ENCODE assay signal across 8 cellular contexts in genomic region chr19:55546822-55547614, GRCh38. TPM values are rescaled to one million over a fixed set of nuclear protein-coding genes. Genes with fewer than 3 reads are reported as not detected.
DNase-seq lines count a peak whose midpoint lies in the region; ATAC-seq and TF ChIP-seq lines count a peak whose summit lies in the region.

No MANE protein-coding gene starts in this region.

- no peak for DNase-seq in HCT116 (ENCODE audit: low read depth, low spot score)
- peak; percentile 70 to 94 for DNase-seq in ascending aorta (ENCODE audit: low spot score in 2 of 2)
- DNase-seq in iPS-NIHi11 (ENCODE audit: low spot score): peak; percentile 33
- peak; percentile 25 for DNase-seq in testis
- DNase-seq in GM13977 (ENCODE audit: low spot score): no peak
- DNase-seq in stimulated activated CD4-positive, alpha-beta T cell treated with anti-CD3 and anti-CD28 coated beads, Interleukin-1b, Interleukin-23, amount 100 ng/mL, for 48 hours: no peak
- no peak for DNase-seq in NCI-H1105 (lab: John Stamatoyannopoulos, UW)

- H3K27me3 ChIP-seq in HCT116 (ENCODE audit: insufficient read depth, low read length) (no peaks in the 10 kb centered on the region), ascending aorta (no peaks in the 10 kb centered on the region), testis (no peaks in the 10 kb centered on the region)

- CTCF ChIA-PET in HCT116 (lab: Charles Lee): interaction anchor here (1.8 kb wide), 1 partner anchor 52 kb away, joined by 4 read pairs; the partner anchor contains the start of gene FIZ1

- peak overlapping the region; percentile 87 for H3K4me2 ChIP-seq in HCT116 (ENCODE audit: low read length)

- TF ChIP-seq RAD21 in HCT116 (IDR thresholded peaks at IDR 0.05; ENCODE audit: low read depth): no peak

- TF ChIP-seq CTCF in HCT116 (IDR thresholded peaks at IDR 0.05 in 2 of 3, conservative IDR thresholded peaks at IDR 0.05 in 1 of 3; ENCODE audit: borderline replicate concordance in 1 of 3, insufficient read depth in 1 of 3, low read depth in 2 of 3, low read length in 2 of 3): no peak
- TF ChIP-seq CTCF in ascending aorta (IDR thresholded peaks at IDR 0.05): no peak
- TF ChIP-seq CTCF in testis (IDR thresholded peaks at IDR 0.05): no peak
- TF ChIP-seq CTCF in GM13977 (IDR thresholded peaks at IDR 0.05; ENCODE audit: extremely low read depth, insufficient read depth, missing control alignments): no peak

- in situ Hi-C loops in GM13977 (cut with MboI; ENCODE audit: low pct_unique_long_range_greater_than_20kb, low sequenced_read_pairs, unreplicated experiment): no loop called here

- no peaks in the 10 kb centered on the region for H3K79me2 ChIP-seq in HCT116 (ENCODE audit: insufficient read depth, low read length)

- WGBS in testis, 2 donors: 53 to 68% methylated on average over 16 of the region's 17 CpGs

- POLR2A ChIA-PET in HCT116 (lab: Charles Lee): interaction anchor here (1.1 kb wide), 1 partner anchor 52 kb away, joined by 4 read pairs; the partner anchor contains the start of gene FIZ1

- peak overlapping the region; percentile 53 for H3K9ac ChIP-seq in HCT116 (ENCODE audit: low read length)

- TF ChIP-seq POLR2A in HCT116 (IDR thresholded peaks at IDR 0.05; ENCODE audit: borderline replicate concordance, extremely low read depth, insufficient read depth, insufficient read length): no peak
- no peak for TF ChIP-seq POLR2A in testis (IDR thresholded peaks at IDR 0.05)

- ATAC-seq in HCT116: peak; percentile 36
- ATAC-seq in GM19463 (IDR thresholded peaks at IDR 0.05; ENCODE audit: unreplicated experiment): no peak

- H3K36me3 ChIP-seq in HCT116 (ENCODE audit: control insufficient read depth in 1 of 2, insufficient read depth in 2 of 2, low read length in 2 of 2) (no peaks in the 10 kb centered on the region), ascending aorta (no peaks in the 10 kb centered on the region), testis (ENCODE audit: low read depth, missing control alignments) (no peaks in the 10 kb centered on the region)

- intact Hi-C loops in HCT116 (cut with micrococcal nuclease) (loop anchor here (5.0 kb wide), 1 partner anchor 40 kb away; no protein-coding TSS in a partner anchor), ascending aorta (cut with DNase I) (loop anchor here (2.0 kb wide), 1 partner anchor 52 kb away; the partner anchor contains the start of gene FIZ1), testis (cut with DNase I; ENCODE audit: low total_unique reads) (no loop called here)

- RAD21 ChIA-PET in HCT116 (lab: Charles Lee; ENCODE audit: low non-redundant PET in 1 of 2, low total read pairs in 2 of 2, uncharacterized antibody in 2 of 2, unreplicated experiment in 2 of 2): interaction anchor here in 1 of 2 experiments (0.6 kb wide), 1 partner anchor 84 kb away, joined by 5 read pairs; no protein-coding TSS in a partner anchor

- peak overlapping the region; percentile 85 for H2AFZ ChIP-seq in HCT116 (ENCODE audit: low read depth, low read length, poor library complexity, severe bottlenecking)

- no TSS peak for BruUV-seq in HCT116 (replicated peaks; lab: Mats Ljungman, UMichigan)

- H3K4me1 ChIP-seq in HCT116 (ENCODE audit: control insufficient read depth in 1 of 2, insufficient read depth in 2 of 2, low read length in 2 of 2) (peaks cover 46 to 69% of the 10 kb centered on the region in 2 experiments), ascending aorta (peaks cover 5 to 33% of the 10 kb centered on the region in 2 donors), testis (no peaks in the 10 kb centered on the region)

- no peaks in the 10 kb centered on the region for H3K9me2 ChIP-seq in HCT116 (ENCODE audit: insufficient read depth)

- H3K9me3 ChIP-seq in HCT116 (ENCODE audit: control insufficient read depth in 1 of 2, insufficient read depth in 1 of 2, low read depth in 1 of 2, low read length in 2 of 2): no peaks in the 10 kb centered on the region
- H3K9me3 ChIP-seq in ascending aorta: no peaks in the 10 kb centered on the region
- no peaks in the 10 kb centered on the region for H3K9me3 ChIP-seq in testis

- peak overlapping the region; percentile 30 to 53 for H3K4me3 ChIP-seq in HCT116 (replicated peaks in 1 of 2; ENCODE audit: low read depth in 1 of 2, low read length in 2 of 2)
- H3K4me3 ChIP-seq in ascending aorta: no peak overlapping the region
- H3K4me3 ChIP-seq in testis: no peak overlapping the region

- peak overlapping the region; percentile 91 for H3K27ac ChIP-seq in HCT116 (ENCODE audit: low read depth, low read length)
- H3K27ac ChIP-seq in ascending aorta: peak overlapping the region; percentile 61 to 77
- H3K27ac ChIP-seq in testis: peak overlapping the region; percentile 25 to 75

- no peaks in the 10 kb centered on the region for H4K20me1 ChIP-seq in HCT116 (ENCODE audit: insufficient read depth)

TF ChIP-seq in HCT116, 20 proteins besides CTCF, POLR2A, EP300 and RAD21:
- TF ChIP-seq SP1 (IDR thresholded peaks at IDR 0.05; ENCODE audit: low read depth) (peak; percentile 46; the same call in 1 of the 2 replicates), JUND (IDR thresholded peaks at IDR 0.05) (no peak), YY1 (IDR thresholded peaks at IDR 0.05; ENCODE audit: extremely low read depth, insufficient replicate concordance, low read depth, low read length) (peak; percentile 22), SRF (IDR thresholded peaks at IDR 0.05; ENCODE audit: low read depth) (no peak), FOSL1 (IDR thresholded peaks at IDR 0.05; ENCODE audit: low read depth) (peak; percentile 28; the same call in 1 of the 2 replicates), CEBPB (IDR thresholded peaks at IDR 0.05; ENCODE audit: low read depth) (no peak), POLR2AphosphoS5 (IDR thresholded peaks at IDR 0.05; ENCODE audit: low read depth, low read length) (peak; percentile 42; the same call in 1 of the 2 replicates), ZNF274 (IDR thresholded peaks at IDR 0.05; ENCODE audit: low read depth, low read length) (no peak)
- TF ChIP-seq, protein P1, sequence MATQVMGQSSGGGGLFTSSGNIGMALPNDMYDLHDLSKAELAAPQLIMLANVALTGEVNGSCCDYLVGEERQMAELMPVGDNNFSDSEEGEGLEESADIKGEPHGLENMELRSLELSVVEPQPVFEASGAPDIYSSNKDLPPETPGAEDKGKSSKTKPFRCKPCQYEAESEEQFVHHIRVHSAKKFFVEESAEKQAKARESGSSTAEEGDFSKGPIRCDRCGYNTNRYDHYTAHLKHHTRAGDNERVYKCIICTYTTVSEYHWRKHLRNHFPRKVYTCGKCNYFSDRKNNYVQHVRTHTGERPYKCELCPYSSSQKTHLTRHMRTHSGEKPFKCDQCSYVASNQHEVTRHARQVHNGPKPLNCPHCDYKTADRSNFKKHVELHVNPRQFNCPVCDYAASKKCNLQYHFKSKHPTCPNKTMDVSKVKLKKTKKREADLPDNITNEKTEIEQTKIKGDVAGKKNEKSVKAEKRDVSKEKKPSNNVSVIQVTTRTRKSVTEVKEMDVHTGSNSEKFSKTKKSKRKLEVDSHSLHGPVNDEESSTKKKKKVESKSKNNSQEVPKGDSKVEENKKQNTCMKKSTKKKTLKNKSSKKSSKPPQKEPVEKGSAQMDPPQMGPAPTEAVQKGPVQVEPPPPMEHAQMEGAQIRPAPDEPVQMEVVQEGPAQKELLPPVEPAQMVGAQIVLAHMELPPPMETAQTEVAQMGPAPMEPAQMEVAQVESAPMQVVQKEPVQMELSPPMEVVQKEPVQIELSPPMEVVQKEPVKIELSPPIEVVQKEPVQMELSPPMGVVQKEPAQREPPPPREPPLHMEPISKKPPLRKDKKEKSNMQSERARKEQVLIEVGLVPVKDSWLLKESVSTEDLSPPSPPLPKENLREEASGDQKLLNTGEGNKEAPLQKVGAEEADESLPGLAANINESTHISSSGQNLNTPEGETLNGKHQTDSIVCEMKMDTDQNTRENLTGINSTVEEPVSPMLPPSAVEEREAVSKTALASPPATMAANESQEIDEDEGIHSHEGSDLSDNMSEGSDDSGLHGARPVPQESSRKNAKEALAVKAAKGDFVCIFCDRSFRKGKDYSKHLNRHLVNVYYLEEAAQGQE (IDR thresholded peaks at IDR 0.05; ENCODE audit: low read depth): no peak

RNA-seq across cellular contexts. Expression of gene SBK3, which starts 1.7 kb away (rescaled TPM):
- total RNA-seq in HCT116 (2021; ENCODE audit: unreplicated experiment): 1.2 TPM
- polyA plus RNA-seq in HCT116 (2012): 0.64 and 0.71 TPM in 2 replicates
- not detected for total RNA-seq in ascending aorta
- total RNA-seq in testis: under 1 TPM; 0.39 to 0.81 TPM
- 0.34 TPM for polyA plus RNA-seq in testis (ENCODE audit: insufficient read depth, low read depth, low replicate concordance)

RNA-seq across cellular contexts. Expression of gene SBK2, which starts 10.1 kb away (rescaled TPM):
- total RNA-seq in HCT116 (2021; ENCODE audit: unreplicated experiment) (0.30 TPM), ascending aorta (not detected), testis (under 1 TPM; 0.87 to 0.99 TPM)
- 0.05 and 0.17 TPM in 2 replicates for polyA plus RNA-seq in HCT116 (2012)
- polyA plus RNA-seq in testis (ENCODE audit: insufficient read depth, low read depth, low replicate concordance): 1.3 TPM

RNA-seq across cellular contexts. Expression of gene ZNF579, which starts 33.6 kb away (rescaled TPM):
- total RNA-seq in HCT116 (2021; ENCODE audit: unreplicated experiment) (24.1 TPM), ascending aorta (14.2 TPM), testis (1 to 10 TPM; 4.0 to 7.2 TPM)
- polyA plus RNA-seq in HCT116 (2012): 11.9 and 12.7 TPM in 2 replicates
- polyA plus RNA-seq in testis (ENCODE audit: insufficient read depth, low read depth, low replicate concordance): 4.3 TPM

RNA-seq across cellular contexts. Expression of gene FIZ1, which starts 52.3 kb away (rescaled TPM):
- total RNA-seq in HCT116 (2021; ENCODE audit: unreplicated experiment) (15.3 TPM), ascending aorta (30.5 TPM), testis (10 to 100 TPM; 16.5 to 17.4 TPM)
- polyA plus RNA-seq in HCT116 (2012): 11.7 and 12.5 TPM in 2 replicates
- polyA plus RNA-seq in testis (ENCODE audit: insufficient read depth, low read depth, low replicate concordance): 8.5 TPM

RNA-seq across cellular contexts. Expression of gene ZNF524, which starts 53.1 kb away (rescaled TPM):
- total RNA-seq in HCT116 (2021; ENCODE audit: unreplicated experiment): 17.2 TPM
- polyA plus RNA-seq in HCT116 (2012): 16.0 and 19.0 TPM in 2 replicates
- total RNA-seq in ascending aorta: 28.6 TPM
- 10 to 100 TPM; 25.0 to 29.4 TPM for total RNA-seq in testis
- polyA plus RNA-seq in testis (ENCODE audit: insufficient read depth, low read depth, low replicate concordance): 8.5 TPM

Comparison
In these comparisons a context has a peak if more than half of its experiments do, and no peak if none do; other contexts are left out.
1. DNase-seq: peak in ascending aorta (2 of 2), iPS-NIHi11 (single experiment) and testis (single experiment); none in HCT116 (single experiment), GM13977 (single experiment), stimulated activated CD4-positive, alpha-beta T cell treated with anti-CD3 and anti-CD28 coated beads, Interleukin-1b, Interleukin-23, amount 100 ng/mL, for 48 hours (single experiment) and NCI-H1105 (single experiment).
2. H3K4me3 ChIP-seq: peak in HCT116 (2 of 2); none in ascending aorta (0 of 2) and testis (0 of 2).
3. Peak in every context shown above with its lines, with median percentiles within 50 percentile points of each other: H3K27ac ChIP-seq.